10 cellular contexts compared by ENCODE assay signal in genomic region chr7:21939858-21940322, GRCh38. TPM values are rescaled to one million over a fixed set of nuclear protein-coding genes. Genes with fewer than 3 reads are reported as not detected.
DNase-seq lines count a peak whose midpoint lies in the region; ATAC-seq, FAIRE-seq and TF ChIP-seq lines count a peak whose summit lies in the region.
"Had no signal": no experiment of that assay in that cellular context is flagged by ENCODE, and none has a peak within 500 bp of the region (broad histone marks: within the 10 kb centered on the region; RNA-seq: fewer than 3 reads in every experiment).

No MANE protein-coding gene starts in this region.

- ATAC-seq in Right ventricle myocardium superior (ENCODE audit: poor library complexity), result peak; percentile 63
- no peak for ATAC-seq in left cardiac atrium
- ATAC-seq in upper lobe of right lung, result no peak
- ATAC-seq in GM19328 (IDR thresholded peaks at IDR 0.05; ENCODE audit: unreplicated experiment), result no peak

- H3K9me3 Mint-ChIP-seq in MCF 10A (ENCODE audit: unreplicated experiment), result peaks cover 16% of the 10 kb centered on the region

- H3K27ac ChIP-seq in OCI-LY3 (ENCODE audit: low read length) (no peak overlapping the region), left ventricle myocardium inferior (replicated peaks) (peak overlapping the region; percentile 88), upper lobe of right lung (peak overlapping the region; percentile 40), kidney (ENCODE audit: low read depth in 2 of 2, low read length in 2 of 2) (no peak overlapping the region)

- peaks cover 99% of the 10 kb centered on the region for H3K79me2 ChIP-seq in OCI-LY3 (ENCODE audit: low read length)

- no peak for FAIRE-seq in kidney (lab: Jason Lieb, UNC)

- peaks cover 43% of the 10 kb centered on the region for H3K4me1 Mint-ChIP-seq in MCF 10A (ENCODE audit: insufficient read depth, unreplicated experiment)

- peaks cover 12% of the 10 kb centered on the region for H3K36me3 Mint-ChIP-seq in MCF 10A (ENCODE audit: insufficient read depth, unreplicated experiment)

- no peak overlapping the region for H2AFZ ChIP-seq in OCI-LY3 (ENCODE audit: low read depth, low read length)

- DNase-seq in Right ventricle myocardium superior (no peak), left cardiac atrium (no peak), left ventricle myocardium inferior (no peak), upper lobe of right lung (no peak), kidney (no peak), MCF 10A (ENCODE audit: unreplicated experiment) (no peak)
- DNase-seq: BE2C, MV-4-11 had no signal

- H3K4me1 ChIP-seq in OCI-LY3 (ENCODE audit: low read length) (peaks cover 50% of the 10 kb centered on the region), left ventricle myocardium inferior (peaks cover 64% of the 10 kb centered on the region), upper lobe of right lung (peaks cover 24% of the 10 kb centered on the region), kidney (ENCODE audit: control insufficient read depth in 1 of 2, insufficient read depth in 1 of 2, low read depth in 1 of 2, low read length in 2 of 2) (peaks cover 0 to 3% of the 10 kb centered on the region in 2 donors)

- no peak for TF ChIP-seq CTCF in OCI-LY3 (IDR thresholded peaks at IDR 0.05; ENCODE audit: low read depth, low read length)
- TF ChIP-seq CTCF in left ventricle myocardium inferior (IDR thresholded peaks at IDR 0.05; ENCODE audit: borderline replicate concordance), result no peak
- TF ChIP-seq CTCF in upper lobe of right lung (IDR thresholded peaks at IDR 0.05), result no peak
- no peak for TF ChIP-seq CTCF in kidney (IDR thresholded peaks at IDR 0.05; ENCODE audit: borderline replicate concordance, extremely low read depth, insufficient read depth)
- no peak for TF ChIP-seq CTCF in MCF 10A (IDR thresholded peaks at IDR 0.05; ENCODE audit: unreplicated experiment)

- H4K20me1 ChIP-seq in OCI-LY3 (ENCODE audit: insufficient read depth, low read length), result peaks cover 84% of the 10 kb centered on the region

- H3K27me3 Mint-ChIP-seq in MCF 10A (ENCODE audit: insufficient read depth, unreplicated experiment), result no peaks in the 10 kb centered on the region

- CTCF ChIA-PET in MCF 10A (lab: Yijun Ruan, JAX), result interaction anchor here (0.7 to 1.1 kb wide), 3 partner anchors 57 to 143 kb away, joined by 3 read pairs; no protein-coding TSS in a partner anchor

- H3K27me3 ChIP-seq in OCI-LY3 (ENCODE audit: low read depth, low read length), result no peaks in the 10 kb centered on the region
- H3K27me3 ChIP-seq in left ventricle myocardium inferior (ENCODE audit: low read depth), result no peaks in the 10 kb centered on the region
- H3K27me3 ChIP-seq in upper lobe of right lung, result no peaks in the 10 kb centered on the region
- H3K27me3 ChIP-seq: BE2C had no signal

- intact Hi-C loops in Right ventricle myocardium superior (cut with DNase I) (no loop called here), left cardiac atrium (cut with DNase I) (no loop called here), left ventricle myocardium inferior (cut with micrococcal nuclease) (no loop called here), upper lobe of right lung (cut with DNase I) (no loop called here), kidney (cut with DNase I) (no loop called here), MCF 10A (cut with micrococcal nuclease) (no loop called here)

- H3K9ac ChIP-seq in OCI-LY3 (ENCODE audit: low read length) (no peak overlapping the region), kidney (ENCODE audit: low read length in 2 of 2) (no peak overlapping the region)

- peak overlapping the region; percentile 53 for H3K4me2 ChIP-seq in OCI-LY3 (ENCODE audit: low read length)

- peaks cover 30% of the 10 kb centered on the region for H3K36me3 ChIP-seq in OCI-LY3 (replicated peaks; ENCODE audit: low read depth, low read length)
- H3K36me3 ChIP-seq in left ventricle myocardium inferior, result no peaks in the 10 kb centered on the region
- H3K36me3 ChIP-seq in upper lobe of right lung, result no peaks in the 10 kb centered on the region
- no peaks in the 10 kb centered on the region for H3K36me3 ChIP-seq in kidney (ENCODE audit: control insufficient read depth in 1 of 2, insufficient read depth in 2 of 2, low read length in 2 of 2)
- H3K36me3 ChIP-seq: BE2C had no signal

- no peak overlapping the region for H3K27ac Mint-ChIP-seq in MCF 10A (ENCODE audit: low read depth, unreplicated experiment)

- H3K9me3 ChIP-seq in OCI-LY3 (ENCODE audit: insufficient read depth, low read length), result no peaks in the 10 kb centered on the region
- peaks cover 6% of the 10 kb centered on the region for H3K9me3 ChIP-seq in left ventricle myocardium inferior (replicated peaks)
- H3K9me3 ChIP-seq in upper lobe of right lung, result no peaks in the 10 kb centered on the region
- no peaks in the 10 kb centered on the region for H3K9me3 ChIP-seq in kidney (ENCODE audit: control insufficient read depth in 1 of 2, low read length in 2 of 2)
- H3K9me3 ChIP-seq: BE2C had no signal

- BruUV-seq in MCF 10A (replicated peaks; lab: Mats Ljungman, UMichigan), result no TSS peak

- H3K4me3 Mint-ChIP-seq in MCF 10A (ENCODE audit: unreplicated experiment), result no peak overlapping the region

- 0 out of 2 replicates have a peak overlapping the region, but pooled peaks have one; percentile 13 for H3K4me3 ChIP-seq in OCI-LY3 (ENCODE audit: low read length)
- H3K4me3 ChIP-seq in left ventricle myocardium inferior, result no peak overlapping the region
- H3K4me3 ChIP-seq in upper lobe of right lung, result no peak overlapping the region
- no peak overlapping the region for H3K4me3 ChIP-seq in kidney (ENCODE audit: low read length in 2 of 2)

- POLR2A ChIA-PET in MCF 10A (lab: Yijun Ruan, JAX), result interaction anchor here (0.6 to 1.4 kb wide), 2 partner anchors 10 to 26 kb away, joined by 3 to 4 read pairs; no protein-coding TSS in a partner anchor

RNA-seq across cellular contexts. Expression of gene CDCA7L, which starts 5.8 kb away (rescaled TPM):
- total RNA-seq in Right ventricle myocardium superior (62.5 TPM), left cardiac atrium (10 to 100 TPM; 23.9 to 55.7 TPM), left ventricle myocardium inferior (41.0 TPM), upper lobe of right lung (41.2 TPM), kidney (10.1 TPM), MCF 10A (2022) (21.7 and 43.6 TPM in 2 replicates)
- polyA plus RNA-seq in kidney (ENCODE audit: insufficient read depth, low read depth, low replicate concordance), result 2.3 TPM

Comparison
In these comparisons a context has a peak if more than half of its experiments do, and no peak if none do; other contexts are left out.
1. H3K27ac ChIP-seq: peak in left ventricle myocardium inferior (single experiment) and upper lobe of right lung (single experiment); none in OCI-LY3 (single experiment) and kidney (0 of 2).